Comparison of ENCODE assay signal across 10 cellular contexts in genomic region chr1:162530318-162530984, GRCh38. TPM values are rescaled to one million over a fixed set of nuclear protein-coding genes. Genes with fewer than 3 reads are reported as not detected.
A peak's percentile ranks its signal among the peaks of the same experiment; 100 is the strongest.
DNase-seq lines count a peak whose midpoint lies in the region; ATAC-seq and TF ChIP-seq lines count a peak whose summit lies in the region.
"Had no signal": no experiment of that assay in that cellular context is flagged by ENCODE, and none has a peak within 500 bp of the region (broad histone marks: within the 10 kb centered on the region; RNA-seq: fewer than 3 reads in every experiment).

No MANE protein-coding gene starts in this region.

- peaks cover 3% of the 10 kb centered on the region; the same call in 1 of the 2 replicates for H3K36me3 ChIP-seq in BE2C

- ATAC-seq in GM18498 (IDR thresholded peaks at IDR 0.05; ENCODE audit: unreplicated experiment) (peak; percentile 91), GM21576 (IDR thresholded peaks at IDR 0.05; ENCODE audit: unreplicated experiment) (peak; percentile 99), HG03469 (IDR thresholded peaks at IDR 0.05; ENCODE audit: unreplicated experiment) (peak; percentile 88)
- ATAC-seq: right lobe of liver had no signal

- no peak overlapping the region for H3K4me3 ChIP-seq in epithelial cell of esophagus (ENCODE audit: low read length)
- no peak overlapping the region for H3K4me3 ChIP-seq in BE2C (ENCODE audit: low read depth, low read length)
- H3K4me3 ChIP-seq: right lobe of liver had no signal

- TF ChIP-seq CTCF in epithelial cell of esophagus (IDR thresholded peaks at IDR 0.05; ENCODE audit: insufficient read depth, low read depth, low read length, missing control alignments), result no peak
- TF ChIP-seq CTCF in BE2C (IDR thresholded peaks at IDR 0.05; ENCODE audit: low read depth, low read length), result no peak

- H3K9me3 ChIP-seq in BE2C, result no peaks in the 10 kb centered on the region
- H3K9me3 ChIP-seq: right lobe of liver had no signal

- H3K4me1 ChIP-seq in BE2C, result no peaks in the 10 kb centered on the region
- H3K4me1 ChIP-seq: right lobe of liver had no signal

- DNase-seq in epithelial cell of esophagus (ENCODE audit: low read depth) (peak; percentile 42), BE2C (no peak), hippocampal formation (lab: John Stamatoyannopoulos, UW) (no peak), activated gamma-delta T cell (lab: John Stamatoyannopoulos, UW) (no peak)
- DNase-seq in activated CD4-positive, alpha-beta T cell treated with anti-CD3 and anti-CD28 coated beads, Interleukin-2, amount 50 U/mL, for 48 hours, result no peak
- DNase-seq: activated T-cell treated with anti-CD3 and anti-CD28 coated beads for 4 hours, right lobe of liver had no signal

- no peaks in the 10 kb centered on the region for H3K27me3 ChIP-seq in BE2C
- H3K27me3 ChIP-seq: right lobe of liver had no signal

RNA-seq across cellular contexts. Expression of gene UAP1, which starts 31.1 kb away (rescaled TPM):
- polyA plus RNA-seq in BE2C (2012; ENCODE audit: insufficient read depth, insufficient read length, low read depth), result 10.7 TPM

RNA-seq across cellular contexts. Expression of gene UHMK1, which starts 32.8 kb away (rescaled TPM):
- 7.3 TPM for polyA plus RNA-seq in BE2C (2012; ENCODE audit: insufficient read depth, insufficient read length, low read depth)
